In the genomic region with DNA sequence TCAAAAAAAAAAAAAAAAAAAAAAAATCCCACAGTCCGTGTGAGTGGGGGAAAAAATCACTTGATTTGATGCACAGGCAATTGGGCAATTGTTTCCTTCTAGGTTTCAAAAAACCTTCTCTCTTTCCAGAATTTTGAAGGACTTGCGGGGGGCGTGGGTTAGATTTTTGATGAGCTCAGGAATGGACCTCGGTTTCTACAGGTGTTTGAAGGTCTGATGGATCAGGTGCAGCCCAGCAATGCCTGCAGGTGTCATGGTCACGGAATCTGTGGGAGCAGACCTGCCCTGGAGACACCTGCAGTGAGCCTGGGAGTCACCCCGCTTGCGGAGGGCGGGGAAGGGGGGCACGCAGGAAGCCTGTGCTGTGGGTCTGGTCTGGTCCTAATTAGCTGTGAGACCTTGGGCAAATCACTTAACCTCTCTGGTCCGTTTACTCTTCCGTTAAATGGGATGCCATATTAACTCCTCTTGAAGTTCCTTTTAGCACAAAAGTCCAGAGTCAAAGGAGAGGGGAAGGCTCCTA, we compare ENCODE assay signal across 1 cellular context.
TF ChIP-seq lines count a peak whose summit lies in the region.

No MANE protein-coding gene starts in this region.

TF ChIP-seq in IMR-90, 13 proteins besides CTCF, POLR2A, EP300 and RAD21:
- no peak for TF ChIP-seq ELK1 (IDR thresholded peaks at IDR 0.05; ENCODE audit: borderline replicate concordance, low read depth, low read length)
- peak; percentile 57; the same call in 1 of the 2 replicates for TF ChIP-seq CEBPB (IDR thresholded peaks at IDR 0.05; ENCODE audit: low read depth, low read length)
